ENCODE assay signal across 8 cellular contexts in the genomic region with DNA sequence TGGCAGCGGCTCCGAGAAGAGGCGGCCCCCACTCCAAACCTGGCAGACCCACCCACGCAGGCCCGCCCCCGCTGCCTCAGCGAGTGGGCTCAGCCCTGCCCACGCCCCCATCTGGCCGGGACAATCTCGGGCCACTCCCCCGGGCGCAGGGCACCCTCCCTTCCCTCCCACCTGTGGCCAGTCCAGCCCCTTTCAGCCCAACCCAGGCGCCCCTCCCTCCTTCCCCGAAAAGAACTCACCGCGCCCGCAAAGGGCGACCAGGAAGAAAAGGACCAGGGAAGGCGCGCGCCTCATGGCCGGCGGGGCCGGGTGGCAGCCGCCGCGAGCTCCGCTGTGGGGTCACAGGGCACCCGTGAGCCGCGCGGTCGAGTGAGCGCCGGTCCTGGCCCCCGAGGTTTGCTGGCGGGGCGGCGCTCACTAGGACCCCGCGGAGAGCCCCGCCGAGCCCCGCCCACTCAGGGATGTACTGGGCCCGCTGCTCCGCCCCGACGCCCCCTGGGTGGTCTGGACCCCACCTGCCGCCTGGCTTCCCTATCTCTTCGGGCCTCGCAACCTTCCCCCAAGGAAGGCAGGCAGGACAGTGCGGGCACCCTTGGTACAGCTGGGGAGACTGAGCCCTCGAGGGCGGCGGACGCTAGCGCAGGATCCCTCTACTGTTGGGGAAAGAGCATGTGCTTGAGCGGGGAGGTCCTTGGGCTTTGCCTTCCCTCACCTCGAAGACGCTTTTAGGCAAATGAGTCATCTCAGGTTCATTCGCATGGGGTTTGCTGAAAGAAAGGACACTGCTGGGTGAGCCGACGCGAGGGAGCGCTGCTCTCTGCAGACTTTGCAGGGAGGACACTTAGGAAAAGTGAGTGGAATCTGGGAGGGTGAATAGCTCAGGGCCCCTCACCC. TPM values are rescaled to one million over a fixed set of nuclear protein-coding genes. Genes with fewer than 3 reads are reported as not detected.
DNase-seq lines count a peak whose midpoint lies in the region; ATAC-seq and TF ChIP-seq lines count a peak whose summit lies in the region.

A gene with protein sequence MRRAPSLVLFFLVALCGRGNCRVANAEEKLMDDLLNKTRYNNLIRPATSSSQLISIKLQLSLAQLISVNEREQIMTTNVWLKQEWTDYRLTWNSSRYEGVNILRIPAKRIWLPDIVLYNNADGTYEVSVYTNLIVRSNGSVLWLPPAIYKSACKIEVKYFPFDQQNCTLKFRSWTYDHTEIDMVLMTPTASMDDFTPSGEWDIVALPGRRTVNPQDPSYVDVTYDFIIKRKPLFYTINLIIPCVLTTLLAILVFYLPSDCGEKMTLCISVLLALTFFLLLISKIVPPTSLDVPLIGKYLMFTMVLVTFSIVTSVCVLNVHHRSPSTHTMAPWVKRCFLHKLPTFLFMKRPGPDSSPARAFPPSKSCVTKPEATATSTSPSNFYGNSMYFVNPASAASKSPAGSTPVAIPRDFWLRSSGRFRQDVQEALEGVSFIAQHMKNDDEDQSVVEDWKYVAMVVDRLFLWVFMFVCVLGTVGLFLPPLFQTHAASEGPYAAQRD (minus strand): TSS at position 371 of the 894 bp plus-strand sequence. CDS start 77 bp downstream, at position 294.

- H3K4me1 ChIP-seq in esophagus (ENCODE audit: control insufficient read depth in 2 of 2, insufficient read depth in 2 of 2, low read length in 1 of 2) = peaks cover 4 to 8% of the 10 kb centered on the region in 2 donors

- no peaks in the 10 kb centered on the region for H3K36me3 ChIP-seq in esophagus (ENCODE audit: control insufficient read depth in 2 of 2, insufficient read depth in 2 of 2, low read length in 1 of 2)

- no peak within 1 kb of the TSS for H3K27ac ChIP-seq in esophagus (ENCODE audit: low read depth in 2 of 2, low read length in 1 of 2)

- H3K9me3 ChIP-seq in T-helper 17 cell (ENCODE audit: control insufficient read depth, low read length, poor library complexity, severe bottlenecking) (no peaks in the 10 kb centered on the region), esophagus (ENCODE audit: control insufficient read depth in 2 of 2, insufficient read depth in 1 of 2, low read depth in 1 of 2, low read length in 1 of 2) (no peaks in the 10 kb centered on the region)

- H3K4me3 Mint-ChIP-seq in T-helper 17 cell (peak within 1 kb of the TSS; percentile 79), neural crest cell (peak within 1 kb of the TSS; percentile 81)

- H3K27ac Mint-ChIP-seq in T-helper 17 cell (no peak within 1 kb of the TSS), neural crest cell (ENCODE audit: unreplicated experiment) (no peak within 1 kb of the TSS)

- H3K9me3 Mint-ChIP-seq in neural crest cell = no peaks in the 10 kb centered on the region

- peak; percentile 37 for ATAC-seq in T-helper 17 cell

- H3K4me1 Mint-ChIP-seq in T-helper 17 cell (peaks cover 13% of the 10 kb centered on the region), neural crest cell (peaks cover 10% of the 10 kb centered on the region)

- H3K4me3 ChIP-seq in esophagus (ENCODE audit: low read depth in 1 of 2, low read length in 2 of 2) = peak within 1 kb of the TSS; percentile 35 to 54

- peaks cover 4% of the 10 kb centered on the region for H3K36me3 Mint-ChIP-seq in T-helper 17 cell (ENCODE audit: low read depth)
- no peaks in the 10 kb centered on the region for H3K36me3 Mint-ChIP-seq in neural crest cell (ENCODE audit: low read depth)

- H3K27me3 Mint-ChIP-seq in T-helper 17 cell (peaks cover 45% of the 10 kb centered on the region), neural crest cell (ENCODE audit: low read depth) (peaks cover 37% of the 10 kb centered on the region)

- H3K27me3 ChIP-seq in esophagus (ENCODE audit: control insufficient read depth in 1 of 2, insufficient read depth in 2 of 2, low read length in 2 of 2) = no peaks in the 10 kb centered on the region

- in situ Hi-C loops in GM13976 (cut with MboI; ENCODE audit: low sequenced_read_pairs, unreplicated experiment) = no loop called here

- WGBS in esophagus, 2 donors = 10% methylated on average over 50 to 65 of the region's 65 CpGs

- peak; percentile 58 for DNase-seq in GM13976 (ENCODE audit: low spot score)
- DNase-seq in T-helper 17 cell = no peak
- DNase-seq in neural crest cell (ENCODE audit: low read depth, low spot score) = peak; percentile 55
- no peak for DNase-seq in GF-D8 (lab: John Stamatoyannopoulos, UW)
- no peak for DNase-seq in NOMO-1 treated with DMSO at 0.1 percent for 48 hours (lab: John Stamatoyannopoulos, UW; ENCODE audit: unreplicated experiment)
- DNase-seq in COR-L47 (lab: John Stamatoyannopoulos, UW) = no peak
- DNase-seq in OCI-M2 (lab: John Stamatoyannopoulos, UW; ENCODE audit: unreplicated experiment) = no peak

- TF ChIP-seq CTCF in GM13976 (IDR thresholded peaks at IDR 0.05; ENCODE audit: borderline replicate concordance, control extremely low read depth, extremely low read depth, insufficient read depth, missing control alignments) = no peak
- TF ChIP-seq CTCF in neural crest cell (conservative IDR thresholded peaks at IDR 0.05) = no peak

RNA-seq across cellular contexts. Expression of the gene that starts here (rescaled TPM):
- total RNA-seq in T-helper 17 cell (not detected), neural crest cell (3.9 and 4.1 TPM in 2 replicates)
- under 1 TPM; 0.16 to 0.42 TPM for polyA plus RNA-seq in esophagus

Comparison
In these comparisons a context has a peak if more than half of its experiments do, and no peak if none do; other contexts are left out.
1. Peak in ATAC-seq in T-helper 17 cell; RNA of the gene not detected or under 1 TPM.
2. DNase-seq: peak in GM13976 (single experiment) and neural crest cell (single experiment); none in T-helper 17 cell (0 of 3), GF-D8 (single experiment), NOMO-1 treated with DMSO at 0.1 percent for 48 hours (single experiment), COR-L47 (single experiment) and OCI-M2 (single experiment).